Comparison of ENCODE assay signal across 18 cellular contexts in the genomic region with DNA sequence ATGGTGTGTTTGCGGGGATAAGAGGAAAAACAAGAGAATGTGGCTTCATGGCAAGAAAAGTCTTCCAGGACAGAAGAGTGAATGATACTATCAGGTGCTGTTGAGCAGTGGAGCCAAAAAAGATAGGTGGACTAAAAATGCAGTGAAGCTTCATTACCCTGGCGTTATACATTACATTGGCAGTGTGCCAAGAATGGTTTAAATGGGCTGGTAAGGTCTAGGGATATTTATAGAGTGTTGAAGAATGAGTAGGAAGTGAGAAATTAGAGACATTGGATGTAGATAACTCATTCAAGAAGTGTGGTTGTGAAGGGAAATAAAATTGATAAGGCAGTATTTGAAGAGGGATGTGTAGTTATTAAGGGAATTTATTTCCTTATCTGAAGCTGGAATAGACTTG.
DNase-seq lines count a peak whose midpoint lies in the region; ATAC-seq, FAIRE-seq and TF ChIP-seq lines count a peak whose summit lies in the region.
"Had no signal": no experiment of that assay in that cellular context is flagged by ENCODE, and none has a peak within 500 bp of the region (broad histone marks: within the 10 kb centered on the region; RNA-seq: fewer than 3 reads in every experiment).

No MANE protein-coding gene starts in this region.

- H3K9me3 Mint-ChIP-seq in MCF 10A (ENCODE audit: unreplicated experiment): no peaks in the 10 kb centered on the region
- H3K9me3 Mint-ChIP-seq in activated CD4-positive, alpha-beta memory T cell treated with anti-CD3 and anti-CD28 coated beads for 36 hours: no peaks in the 10 kb centered on the region
- no peaks in the 10 kb centered on the region for H3K9me3 Mint-ChIP-seq in natural killer cell treated with Interleukin-12 subunit alpha and Interleukin-12 subunit beta and Interleukin-15 and Interleukin-18, amount 100 ng/mL, for 72 hours
- H3K9me3 Mint-ChIP-seq: activated naive CD8-positive, alpha-beta T cell treated with anti-CD3 and anti-CD28 coated beads, Interleukin-2, amount 50 U/mL, for 24 hours had no signal

- no peaks in the 10 kb centered on the region for H3K9me3 ChIP-seq in A549
- H3K9me3 ChIP-seq: pancreas had no signal

- peak overlapping the region; percentile 17; the same call in 1 of the 3 replicates for H3K4me2 ChIP-seq in A549

- no peak for TF ChIP-seq POLR2A in A549 (IDR thresholded peaks at IDR 0.05; ENCODE audit: low read length)

- intact Hi-C loops in MCF 10A (cut with micrococcal nuclease): no loop called here
- intact Hi-C loops in activated CD4-positive, alpha-beta memory T cell treated with anti-CD3 and anti-CD28 coated beads for 36 hours (cut with micrococcal nuclease): no loop called here

- TF ChIP-seq RAD21 in A549 (conservative IDR thresholded peaks at IDR 0.05 in 1 of 2, IDR thresholded peaks at IDR 0.05 in 1 of 2): no peak

- H3K27ac ChIP-seq in A549: peak overlapping the region; percentile 16 to 28; a peak in 1 of 6 replicates
- H3K27ac ChIP-seq: cardiac muscle cell, pancreas had no signal

- no peak for TF ChIP-seq EP300 in A549 (IDR thresholded peaks at IDR 0.05)

- ATAC-seq in A549 (no peak), HG03045 (IDR thresholded peaks at IDR 0.05; ENCODE audit: unreplicated experiment) (no peak)
- ATAC-seq in natural killer cell treated with Interleukin-12 subunit alpha and Interleukin-12 subunit beta and Interleukin-15 and Interleukin-18, amount 100 ng/mL, for 72 hours: no peak
- ATAC-seq: activated naive CD8-positive, alpha-beta T cell treated with anti-CD3 and anti-CD28 coated beads, Interleukin-2, amount 50 U/mL, for 24 hours; left cardiac atrium; pancreas had no signal

- H3K36me3 Mint-ChIP-seq in MCF 10A (ENCODE audit: insufficient read depth, unreplicated experiment): no peaks in the 10 kb centered on the region
- no peaks in the 10 kb centered on the region for H3K36me3 Mint-ChIP-seq in activated CD4-positive, alpha-beta memory T cell treated with anti-CD3 and anti-CD28 coated beads for 36 hours
- H3K36me3 Mint-ChIP-seq in natural killer cell treated with Interleukin-12 subunit alpha and Interleukin-12 subunit beta and Interleukin-15 and Interleukin-18, amount 100 ng/mL, for 72 hours: no peaks in the 10 kb centered on the region

- CTCF ChIA-PET in A549 (lab: Yijun Ruan, JAX) (no interaction called here), MCF 10A (lab: Yijun Ruan, JAX) (interaction anchor here (0.8 to 0.9 kb wide), 2 partner anchors 62 to 305 kb away, joined by 3 read pairs; no protein-coding TSS in a partner anchor)
- CTCF ChIA-PET in activated CD4-positive, alpha-beta memory T cell treated with anti-CD3 and anti-CD28 coated beads for 36 hours (lab: Charles Lee): interaction anchor here (1.0 kb wide), 1 partner anchor 11 kb away, joined by 3 read pairs; no protein-coding TSS in a partner anchor

- no peaks in the 10 kb centered on the region for H3K4me1 Mint-ChIP-seq in MCF 10A (ENCODE audit: insufficient read depth, unreplicated experiment)
- H3K4me1 Mint-ChIP-seq in activated CD4-positive, alpha-beta memory T cell treated with anti-CD3 and anti-CD28 coated beads for 36 hours (ENCODE audit: low read depth): no peaks in the 10 kb centered on the region
- H3K4me1 Mint-ChIP-seq in natural killer cell treated with Interleukin-12 subunit alpha and Interleukin-12 subunit beta and Interleukin-15 and Interleukin-18, amount 100 ng/mL, for 72 hours (ENCODE audit: low read depth in 2 of 2): no peaks in the 10 kb centered on the region

- POLR2A ChIA-PET in A549 (lab: Yijun Ruan, JAX): no interaction called here
- POLR2A ChIA-PET in MCF 10A (lab: Yijun Ruan, JAX): interaction anchor here (1.4 kb wide), 1 partner anchor 73 kb away, joined by 3 read pairs; a partner anchor contains a TSS
- POLR2A ChIA-PET in activated CD4-positive, alpha-beta memory T cell treated with anti-CD3 and anti-CD28 coated beads for 36 hours (lab: Charles Lee): no interaction called here

- FAIRE-seq in A549 (lab: Jason Lieb, UNC): no peak
- FAIRE-seq: D721Med, pancreas had no signal

- peaks cover 48% of the 10 kb centered on the region for H3K4me1 ChIP-seq in A549
- H3K4me1 ChIP-seq: pancreas had no signal

- no peaks in the 10 kb centered on the region for H3K27me3 Mint-ChIP-seq in MCF 10A (ENCODE audit: insufficient read depth, unreplicated experiment)
- no peaks in the 10 kb centered on the region for H3K27me3 Mint-ChIP-seq in activated CD4-positive, alpha-beta memory T cell treated with anti-CD3 and anti-CD28 coated beads for 36 hours
- H3K27me3 Mint-ChIP-seq in natural killer cell treated with Interleukin-12 subunit alpha and Interleukin-12 subunit beta and Interleukin-15 and Interleukin-18, amount 100 ng/mL, for 72 hours: no peaks in the 10 kb centered on the region
- H3K27me3 Mint-ChIP-seq: activated naive CD8-positive, alpha-beta T cell treated with anti-CD3 and anti-CD28 coated beads, Interleukin-2, amount 50 U/mL, for 24 hours had no signal

- BruUV-seq in MCF 10A (replicated peaks; lab: Mats Ljungman, UMichigan): no TSS peak

- WGBS in A549 (ENCODE audit: missing lambda C conversion rate): 69% methylated on average over 2 of the region's 2 CpGs

- TF ChIP-seq CTCF in A549 (IDR thresholded peaks at IDR 0.05): no peak
- no peak for TF ChIP-seq CTCF in MCF 10A (IDR thresholded peaks at IDR 0.05; ENCODE audit: unreplicated experiment)

- no peak overlapping the region for H3K27ac Mint-ChIP-seq in MCF 10A (ENCODE audit: low read depth, unreplicated experiment)
- H3K27ac Mint-ChIP-seq in activated CD4-positive, alpha-beta memory T cell treated with anti-CD3 and anti-CD28 coated beads for 36 hours: no peak overlapping the region
- no peak overlapping the region for H3K27ac Mint-ChIP-seq in natural killer cell treated with Interleukin-12 subunit alpha and Interleukin-12 subunit beta and Interleukin-15 and Interleukin-18, amount 100 ng/mL, for 72 hours
- H3K27ac Mint-ChIP-seq: activated naive CD8-positive, alpha-beta T cell treated with anti-CD3 and anti-CD28 coated beads, Interleukin-2, amount 50 U/mL, for 24 hours had no signal

- H3K4me3 Mint-ChIP-seq in MCF 10A (ENCODE audit: unreplicated experiment): no peak overlapping the region
- H3K4me3 Mint-ChIP-seq in activated CD4-positive, alpha-beta memory T cell treated with anti-CD3 and anti-CD28 coated beads for 36 hours: no peak overlapping the region
- no peak overlapping the region for H3K4me3 Mint-ChIP-seq in natural killer cell treated with Interleukin-12 subunit alpha and Interleukin-12 subunit beta and Interleukin-15 and Interleukin-18, amount 100 ng/mL, for 72 hours
- H3K4me3 Mint-ChIP-seq: activated naive CD8-positive, alpha-beta T cell treated with anti-CD3 and anti-CD28 coated beads, Interleukin-2, amount 50 U/mL, for 24 hours had no signal

- no peak overlapping the region for H3K4me3 ChIP-seq in A549
- H3K4me3 ChIP-seq: cardiac muscle cell, pancreas had no signal

- DNase-seq in A549 (ENCODE audit: low read depth in 1 of 2, low spot score in 1 of 2): no peak
- peak; percentile 54 for DNase-seq in DMS153 treated with DMSO at 0.1 percent for 48 hours (lab: John Stamatoyannopoulos, UW; ENCODE audit: unreplicated experiment)
- peak; percentile 64 to 74 for DNase-seq in NCI-H2081 (lab: John Stamatoyannopoulos, UW)
- peak; percentile 10 for DNase-seq in OCI-M1 (lab: John Stamatoyannopoulos, UW)
- DNase-seq in MCF 10A (ENCODE audit: unreplicated experiment): no peak
- DNase-seq in activated CD4-positive, alpha-beta memory T cell treated with anti-CD3 and anti-CD28 coated beads for 36 hours: no peak
- DNase-seq in natural killer cell treated with Interleukin-12 subunit alpha and Interleukin-12 subunit beta and Interleukin-15 and Interleukin-18, amount 100 ng/mL, for 72 hours (ENCODE audit: low spot score): no peak
- DNase-seq: activated naive CD8-positive, alpha-beta T cell treated with anti-CD3 and anti-CD28 coated beads, Interleukin-2, amount 50 U/mL, for 24 hours; activated T-cell treated with anti-CD3 and anti-CD28 coated beads, Interleukin-2, amount 50 U/mL, for 1 hour; AML-193; effector CD8-positive, alpha-beta T cell; hypothalamus; left cardiac atrium; pancreas; stimulated activated CD4-positive, alpha-beta T cell treated with anti-CD3 and anti-CD28 coated beads, Interleukin-2, amount 100 ng/mL, for 48 hours had no signal

TF ChIP-seq in A549, 52 proteins besides CTCF, POLR2A, EP300 and RAD21 (continues in another document):
- no peak for TF ChIP-seq ZFP36 (IDR thresholded peaks at IDR 0.05; ENCODE audit: borderline replicate concordance, partially characterized antibody)
- no peak for TF ChIP-seq FOSB (CRISPR knock-in tag; IDR thresholded peaks at IDR 0.05)
- TF ChIP-seq, protein P1, sequence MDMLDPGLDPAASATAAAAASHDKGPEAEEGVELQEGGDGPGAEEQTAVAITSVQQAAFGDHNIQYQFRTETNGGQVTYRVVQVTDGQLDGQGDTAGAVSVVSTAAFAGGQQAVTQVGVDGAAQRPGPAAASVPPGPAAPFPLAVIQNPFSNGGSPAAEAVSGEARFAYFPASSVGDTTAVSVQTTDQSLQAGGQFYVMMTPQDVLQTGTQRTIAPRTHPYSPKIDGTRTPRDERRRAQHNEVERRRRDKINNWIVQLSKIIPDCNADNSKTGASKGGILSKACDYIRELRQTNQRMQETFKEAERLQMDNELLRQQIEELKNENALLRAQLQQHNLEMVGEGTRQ (IDR thresholded peaks at IDR 0.05): no peak
- no peak for TF ChIP-seq NR3C1 (IDR thresholded peaks at IDR 0.05)
- TF ChIP-seq, protein P2, sequence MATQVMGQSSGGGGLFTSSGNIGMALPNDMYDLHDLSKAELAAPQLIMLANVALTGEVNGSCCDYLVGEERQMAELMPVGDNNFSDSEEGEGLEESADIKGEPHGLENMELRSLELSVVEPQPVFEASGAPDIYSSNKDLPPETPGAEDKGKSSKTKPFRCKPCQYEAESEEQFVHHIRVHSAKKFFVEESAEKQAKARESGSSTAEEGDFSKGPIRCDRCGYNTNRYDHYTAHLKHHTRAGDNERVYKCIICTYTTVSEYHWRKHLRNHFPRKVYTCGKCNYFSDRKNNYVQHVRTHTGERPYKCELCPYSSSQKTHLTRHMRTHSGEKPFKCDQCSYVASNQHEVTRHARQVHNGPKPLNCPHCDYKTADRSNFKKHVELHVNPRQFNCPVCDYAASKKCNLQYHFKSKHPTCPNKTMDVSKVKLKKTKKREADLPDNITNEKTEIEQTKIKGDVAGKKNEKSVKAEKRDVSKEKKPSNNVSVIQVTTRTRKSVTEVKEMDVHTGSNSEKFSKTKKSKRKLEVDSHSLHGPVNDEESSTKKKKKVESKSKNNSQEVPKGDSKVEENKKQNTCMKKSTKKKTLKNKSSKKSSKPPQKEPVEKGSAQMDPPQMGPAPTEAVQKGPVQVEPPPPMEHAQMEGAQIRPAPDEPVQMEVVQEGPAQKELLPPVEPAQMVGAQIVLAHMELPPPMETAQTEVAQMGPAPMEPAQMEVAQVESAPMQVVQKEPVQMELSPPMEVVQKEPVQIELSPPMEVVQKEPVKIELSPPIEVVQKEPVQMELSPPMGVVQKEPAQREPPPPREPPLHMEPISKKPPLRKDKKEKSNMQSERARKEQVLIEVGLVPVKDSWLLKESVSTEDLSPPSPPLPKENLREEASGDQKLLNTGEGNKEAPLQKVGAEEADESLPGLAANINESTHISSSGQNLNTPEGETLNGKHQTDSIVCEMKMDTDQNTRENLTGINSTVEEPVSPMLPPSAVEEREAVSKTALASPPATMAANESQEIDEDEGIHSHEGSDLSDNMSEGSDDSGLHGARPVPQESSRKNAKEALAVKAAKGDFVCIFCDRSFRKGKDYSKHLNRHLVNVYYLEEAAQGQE (IDR thresholded peaks at IDR 0.05): no peak
- TF ChIP-seq JUNB (IDR thresholded peaks at IDR 0.05): no peak

Comparison
In these comparisons a context has a peak if more than half of its experiments do, and no peak if none do; other contexts are left out.
1. DNase-seq: peak in DMS153 treated with DMSO at 0.1 percent for 48 hours (single experiment), NCI-H2081 (2 of 2) and OCI-M1 (single experiment); none in A549 (0 of 2), MCF 10A (single experiment), activated CD4-positive, alpha-beta memory T cell treated with anti-CD3 and anti-CD28 coated beads for 36 hours (single experiment) and natural killer cell treated with Interleukin-12 subunit alpha and Interleukin-12 subunit beta and Interleukin-15 and Interleukin-18, amount 100 ng/mL, for 72 hours (single experiment).